In the genomic region with DNA sequence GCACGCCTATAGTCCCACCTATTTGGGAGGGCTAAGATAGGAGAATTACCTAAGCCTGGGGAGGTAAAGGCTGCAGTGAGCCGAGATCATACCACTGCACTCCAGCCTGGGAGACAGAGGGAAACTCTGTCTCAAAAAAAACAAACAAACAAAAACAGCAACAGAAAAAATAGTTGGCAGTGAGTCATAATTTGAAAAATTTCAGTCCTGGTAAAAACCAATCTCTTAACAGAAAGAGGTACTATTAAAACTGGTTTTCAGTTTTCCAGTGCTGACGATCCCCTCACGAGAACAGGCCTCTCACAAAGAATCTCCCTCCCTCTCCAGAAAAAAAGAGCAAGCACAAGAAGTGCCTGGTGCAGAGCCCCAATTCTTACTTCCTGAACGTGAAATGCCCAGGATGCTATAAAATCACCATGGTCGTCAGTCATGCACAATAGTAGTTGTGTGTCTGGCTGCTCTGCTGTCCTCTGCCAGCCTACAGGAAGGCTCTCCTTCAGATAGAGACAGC, we compare ENCODE assay signal across 10 cellular contexts. TPM values are rescaled to one million over a fixed set of nuclear protein-coding genes. Genes with fewer than 3 reads are reported as not detected.
A peak's percentile ranks its signal among the peaks of the same experiment; 100 is the strongest.
DNase-seq lines count a peak whose midpoint lies in the region; ATAC-seq and TF ChIP-seq lines count a peak whose summit lies in the region.
"Had no signal": no experiment of that assay in that cellular context is flagged by ENCODE, and none has a peak within 500 bp of the region (broad histone marks: within the 10 kb centered on the region; RNA-seq: fewer than 3 reads in every experiment).

No MANE protein-coding gene starts in this region.

- ATAC-seq in GM18861 (IDR thresholded peaks at IDR 0.05; ENCODE audit: unreplicated experiment) (no peak), HG03196 (IDR thresholded peaks at IDR 0.05; ENCODE audit: unreplicated experiment) (no peak)

- no peak for TF ChIP-seq CTCF in 22Rv1 (IDR thresholded peaks at IDR 0.05)
- no peak for TF ChIP-seq CTCF in fibroblast of villous mesenchyme (IDR thresholded peaks at IDR 0.05; ENCODE audit: insufficient read depth, low read depth, low read length)

- DNase-seq in RPMI7951 (ENCODE audit: low read depth) (peak; percentile 42), fibroblast of villous mesenchyme (ENCODE audit: low read depth) (peak; percentile 34), NCI-H2081 treated with DMSO at 0.1 percent for 48 hours (lab: John Stamatoyannopoulos, UW) (no peak), OCI-M2 (lab: John Stamatoyannopoulos, UW; ENCODE audit: unreplicated experiment) (no peak)
- DNase-seq: activated T-cell treated with anti-CD3 and anti-CD28 coated beads for 4 hours, SIG-M5 had no signal

- no peak overlapping the region for H3K4me3 ChIP-seq in fibroblast of villous mesenchyme (ENCODE audit: low read depth, low read length)
- peak overlapping the region; percentile 18 for H3K4me3 ChIP-seq in neuron (ENCODE audit: low read length)

- peak overlapping the region; percentile 58 for H3K27ac ChIP-seq in 22Rv1

- H3K9me3 ChIP-seq in neuron (ENCODE audit: low read length) = no peaks in the 10 kb centered on the region

- H3K36me3 ChIP-seq in neuron (ENCODE audit: insufficient read depth, low read length) = no peaks in the 10 kb centered on the region

- H3K4me1 ChIP-seq in neuron (ENCODE audit: insufficient read depth, low read length) = peaks cover 29% of the 10 kb centered on the region

- H2AFZ ChIP-seq in neuron (ENCODE audit: low read depth, low read length) = no peak overlapping the region

- no peaks in the 10 kb centered on the region for H3K27me3 ChIP-seq in neuron (ENCODE audit: insufficient read depth, low read length)

RNA-seq across cellular contexts. Expression of gene MAP4, which starts 22.8 kb away (rescaled TPM):
- total RNA-seq in RPMI7951 (2014; rRNA removed; shearing (Covaris generic)) = 97.6 and 99.2 TPM in 2 replicates
- 111 and 127 TPM in 2 replicates for total RNA-seq in fibroblast of villous mesenchyme

Comparison
In these comparisons a context has a peak if more than half of its experiments do, and no peak if none do; other contexts are left out.
1. DNase-seq: peak in RPMI7951 (single experiment) and fibroblast of villous mesenchyme (single experiment); none in NCI-H2081 treated with DMSO at 0.1 percent for 48 hours (single experiment) and OCI-M2 (single experiment).